ENCODE assay signal across 10 cellular contexts in genomic region chr1:12434686-12435085, GRCh38.
A peak's percentile ranks its signal among the peaks of the same experiment; 100 is the strongest.
DNase-seq lines count a peak whose midpoint lies in the region; TF ChIP-seq lines count a peak whose summit lies in the region.
"Had no signal": no experiment of that assay in that cellular context is flagged by ENCODE, and none has a peak within 500 bp of the region (broad histone marks: within the 10 kb centered on the region; RNA-seq: fewer than 3 reads in every experiment).

No MANE protein-coding gene starts in this region.

- intact Hi-C loops in esophagus muscularis mucosa (cut with DNase I): no loop called here

- H3K36me3 ChIP-seq in GM23248 (ENCODE audit: low read depth): no peaks in the 10 kb centered on the region
- peaks cover 0 to 21% (median under 1%) of the 10 kb centered on the region in 4 donors for H3K36me3 ChIP-seq in esophagus muscularis mucosa
- peaks cover 0 to 11% (median 9%) of the 10 kb centered on the region in 3 donors for H3K36me3 ChIP-seq in skeletal muscle tissue (ENCODE audit: control insufficient read depth in 3 of 3, insufficient read depth in 3 of 3, low read length in 3 of 3)
- H3K36me3 ChIP-seq: HAP-1 had no signal

- in situ Hi-C loops in GM23248 (cut with MboI): no loop called here

- H3K27me3 ChIP-seq in GM23248 (replicated peaks; ENCODE audit: insufficient read depth) (no peaks in the 10 kb centered on the region), esophagus muscularis mucosa (no peaks in the 10 kb centered on the region), skeletal muscle tissue (ENCODE audit: control insufficient read depth in 3 of 3, insufficient read depth in 3 of 3, low read length in 3 of 3) (no peaks in the 10 kb centered on the region)

- TF ChIP-seq POLR2A in esophagus muscularis mucosa (IDR thresholded peaks at IDR 0.05; ENCODE audit: low read depth): no peak

- no peak for DNase-seq in GM23248
- DNase-seq in esophagus muscularis mucosa (ENCODE audit: extremely low spot score): no peak
- DNase-seq in inferior parietal cortex (ENCODE audit: extremely low spot score): no peak
- DNase-seq in activated gamma-delta T cell treated with Interleukin-2 at 50 U/mL for 16 hours: no peak
- no peak for DNase-seq in NCI-H1436 treated with DMSO at 0.1 percent for 48 hours (lab: John Stamatoyannopoulos, UW)
- DNase-seq: left colon, NCI-H82 had no signal

- no peaks in the 10 kb centered on the region for H3K9me2 ChIP-seq in GM23248 (ENCODE audit: insufficient read depth)

- H2AFZ ChIP-seq in GM23248: no peak overlapping the region

- H3K4me1 ChIP-seq in GM23248 (ENCODE audit: insufficient read depth) (peaks cover 56% of the 10 kb centered on the region), esophagus muscularis mucosa (peaks cover 67 to 86% (median 76%) of the 10 kb centered on the region in 4 donors), skeletal muscle tissue (ENCODE audit: control insufficient read depth in 3 of 3, insufficient read depth in 3 of 3, low read length in 3 of 3) (peaks cover 29 to 35% (median 34%) of the 10 kb centered on the region in 3 donors)
- H3K4me1 ChIP-seq: HAP-1 had no signal

- no peak overlapping the region for H3K9ac ChIP-seq in GM23248
- no peak overlapping the region for H3K9ac ChIP-seq in skeletal muscle tissue (ENCODE audit: low read depth in 1 of 3, low read length in 3 of 3)

- H3F3A ChIP-seq in GM23248 (ENCODE audit: insufficient read depth): peaks cover 39% of the 10 kb centered on the region

- H3K27ac ChIP-seq in GM23248: peak overlapping the region; percentile 11; the same call in 1 of the 2 replicates
- H3K27ac ChIP-seq in VCaP: peak overlapping the region; percentile 52
- H3K27ac ChIP-seq in esophagus muscularis mucosa (replicated peaks in 1 of 4): peak overlapping the region; percentile 78 to 83 (median 82)
- H3K27ac ChIP-seq in skeletal muscle tissue (ENCODE audit: low read depth, low read length): peak overlapping the region; percentile 65

- 96 to 98% methylated on average over 2 of the region's 2 CpGs for WGBS in GM23248 (ENCODE audit: low coverage in 1 of 2, low lambda C conversion rate in 2 of 2, missing lambda C conversion rate in 2 of 2), 2 experiments
- WGBS in esophagus muscularis mucosa: 68% methylated on average over 2 of the region's 2 CpGs

- no peaks in the 10 kb centered on the region for H3K9me3 ChIP-seq in GM23248 (ENCODE audit: low read depth)
- no peaks in the 10 kb centered on the region for H3K9me3 ChIP-seq in esophagus muscularis mucosa
- H3K9me3 ChIP-seq in skeletal muscle tissue (ENCODE audit: control insufficient read depth in 3 of 3, low read length in 3 of 3): no peaks in the 10 kb centered on the region
- H3K9me3 ChIP-seq: HAP-1 had no signal

- TF ChIP-seq EP300 in esophagus muscularis mucosa (IDR thresholded peaks at IDR 0.05): no peak

- no peaks in the 10 kb centered on the region for H4K20me1 ChIP-seq in GM23248 (ENCODE audit: insufficient read depth)

- no peak overlapping the region for H3K4me3 ChIP-seq in GM23248
- no peak overlapping the region for H3K4me3 ChIP-seq in esophagus muscularis mucosa
- H3K4me3 ChIP-seq in skeletal muscle tissue (ENCODE audit: low read length in 3 of 3): no peak overlapping the region
- H3K4me3 ChIP-seq: HAP-1 had no signal

- TF ChIP-seq CTCF in VCaP (conservative IDR thresholded peaks at IDR 0.05) (no peak), esophagus muscularis mucosa (IDR thresholded peaks at IDR 0.05) (no peak)

- no peaks in the 10 kb centered on the region for H3K79me2 ChIP-seq in GM23248 (ENCODE audit: insufficient read depth)

- no peak overlapping the region for H3K4me2 ChIP-seq in GM23248 (ENCODE audit: unreplicated experiment)

Comparison
In these comparisons a context has a peak if more than half of its experiments do, and no peak if none do; other contexts are left out.
1. H3K27ac ChIP-seq: peak in every context shown above with its lines; median percentile 82 in esophagus muscularis mucosa; 65 in skeletal muscle tissue; 52 in VCaP; 11 in GM23248.